Comparison of ENCODE assay signal across 23 cellular contexts in genomic region chr5:81633916-81634315, GRCh38.
DNase-seq lines count a peak whose midpoint lies in the region; ATAC-seq and TF ChIP-seq lines count a peak whose summit lies in the region.
"Had no signal": no experiment of that assay in that cellular context is flagged by ENCODE, and none has a peak within 500 bp of the region (broad histone marks: within the 10 kb centered on the region; RNA-seq: fewer than 3 reads in every experiment).

No MANE protein-coding gene starts in this region.

- peaks cover 17% of the 10 kb centered on the region for H3F3A ChIP-seq in Loucy (ENCODE audit: low read depth)
- H3F3A ChIP-seq in PC-3 (ENCODE audit: low read length, unreplicated experiment) = no peaks in the 10 kb centered on the region

- H3K36me3 ChIP-seq in BLaER1 = peaks cover 41% of the 10 kb centered on the region
- peaks cover 18% of the 10 kb centered on the region for H3K36me3 ChIP-seq in Loucy (ENCODE audit: insufficient read depth, low read length)
- no peaks in the 10 kb centered on the region for H3K36me3 ChIP-seq in PC-3 (ENCODE audit: low read depth, low read length)

- peaks cover 76% of the 10 kb centered on the region for H3K4me1 ChIP-seq in BLaER1
- H3K4me1 ChIP-seq in Loucy (ENCODE audit: insufficient read depth, low read length, poor library complexity, severe bottlenecking) = peaks cover 82% of the 10 kb centered on the region
- H3K4me1 ChIP-seq in PC-3 (ENCODE audit: insufficient read depth, low read length) = no peaks in the 10 kb centered on the region
- H3K4me1 ChIP-seq: BE2C had no signal

- H4K20me1 ChIP-seq in BLaER1 = no peaks in the 10 kb centered on the region
- H4K20me1 ChIP-seq in Loucy (ENCODE audit: insufficient read depth, low read length, poor library complexity, severe bottlenecking) = no peaks in the 10 kb centered on the region
- H4K20me1 ChIP-seq in PC-3 (ENCODE audit: low read length) = no peaks in the 10 kb centered on the region

- DNase-seq in HT-29 (ENCODE audit: low spot score) (peak; percentile 61), activated gamma-delta T cell treated with Interleukin-2 at 50 U/mL for 16 hours (no peak), PC-3 (no peak), NCI-H2196 (lab: John Stamatoyannopoulos, UW; ENCODE audit: unreplicated experiment) (no peak)
- DNase-seq: 8988T; ACHN; BE2C; DMS153; KG1; NCI-H1105; NCI-H1436 treated with DMSO at 0.1 percent for 48 hours; NCI-H187 treated with DMSO at 0.1 percent for 48 hours; NCI-H526; NCI-H82; NK-92 treated with Interleukin-12 subunit alpha and Interleukin-12 subunit beta, amount 100 ng/mL, for 24 hours; SIG-M5 had no signal

- peak overlapping the region; percentile 82 for H3K27ac ChIP-seq in BLaER1
- peak overlapping the region; percentile 61 for H3K27ac ChIP-seq in VCaP
- H3K27ac ChIP-seq in PC-3 (ENCODE audit: low read length) = no peak overlapping the region
- H3K27ac ChIP-seq: SK-N-MC had no signal

- no peaks in the 10 kb centered on the region for H3K27me3 ChIP-seq in BLaER1
- H3K27me3 ChIP-seq in Loucy (ENCODE audit: insufficient read depth, low read length, poor library complexity, severe bottlenecking) = no peaks in the 10 kb centered on the region
- H3K27me3 ChIP-seq in PC-3 (ENCODE audit: low read length) = no peaks in the 10 kb centered on the region
- H3K27me3 ChIP-seq: BE2C had no signal

- CTCF ChIA-PET in PC-3 (lab: Charles Lee) = no interaction called here

- BruUV-seq in PC-3 (replicated peaks; lab: Mats Ljungman, UMichigan) = no TSS peak

- no peak for TF ChIP-seq CTCF in Loucy (conservative IDR thresholded peaks at IDR 0.05; ENCODE audit: low read length)
- no peak for TF ChIP-seq CTCF in VCaP (conservative IDR thresholded peaks at IDR 0.05)
- no peak for TF ChIP-seq CTCF in PC-3 (conservative IDR thresholded peaks at IDR 0.05; ENCODE audit: low read depth, low read length)

- H3K79me2 ChIP-seq in Loucy (ENCODE audit: insufficient read depth, low read length) (peaks cover 68% of the 10 kb centered on the region), PC-3 (ENCODE audit: low read length) (no peaks in the 10 kb centered on the region)

- H3K4me2 ChIP-seq in BLaER1 (peak overlapping the region; percentile 79), Loucy (ENCODE audit: low read depth, low read length, poor library complexity, severe bottlenecking) (peak overlapping the region; percentile 75), PC-3 (ENCODE audit: low read length) (no peak overlapping the region)

- POLR2A ChIA-PET in PC-3 (lab: Charles Lee; ENCODE audit: unreplicated experiment) = no interaction called here

- H3K9me3 ChIP-seq in BLaER1 (peaks cover 14% of the 10 kb centered on the region), Loucy (ENCODE audit: insufficient read depth, low read depth, low read length) (no peaks in the 10 kb centered on the region), PC-3 (ENCODE audit: low read length) (no peaks in the 10 kb centered on the region)
- H3K9me3 ChIP-seq: BE2C had no signal

- H2AFZ ChIP-seq in Loucy (ENCODE audit: low read length) = no peak overlapping the region
- H2AFZ ChIP-seq in PC-3 (ENCODE audit: low read length) = no peak overlapping the region

- peak overlapping the region; percentile 25; the same call in 1 of the 2 replicates for H3K9ac ChIP-seq in BLaER1
- H3K9ac ChIP-seq in Loucy (ENCODE audit: low read depth, low read length, poor library complexity, severe bottlenecking) = peak overlapping the region; percentile 84
- H3K9ac ChIP-seq in PC-3 (ENCODE audit: low read length) = no peak overlapping the region

- no peak for ATAC-seq in GM19395 (IDR thresholded peaks at IDR 0.05; ENCODE audit: unreplicated experiment)
- no peak for ATAC-seq in PC-3
- ATAC-seq: HCT116, Panc1 had no signal

- no peaks in the 10 kb centered on the region for H3K9me2 ChIP-seq in Loucy (replicated peaks; ENCODE audit: low read depth, low read length)
- no peaks in the 10 kb centered on the region for H3K9me2 ChIP-seq in PC-3 (replicated peaks; ENCODE audit: low read length)

- intact Hi-C loops in PC-3 (cut with micrococcal nuclease) = no loop called here

- no peak overlapping the region for H3K4me3 ChIP-seq in BLaER1
- peak overlapping the region; percentile 46 for H3K4me3 ChIP-seq in Loucy (ENCODE audit: low read length, poor library complexity, severe bottlenecking)
- no peak overlapping the region for H3K4me3 ChIP-seq in PC-3 (ENCODE audit: low read length)
- H3K4me3 ChIP-seq: SK-N-MC had no signal
